ENCODE assay signal across 1 cellular context in the genomic region with DNA sequence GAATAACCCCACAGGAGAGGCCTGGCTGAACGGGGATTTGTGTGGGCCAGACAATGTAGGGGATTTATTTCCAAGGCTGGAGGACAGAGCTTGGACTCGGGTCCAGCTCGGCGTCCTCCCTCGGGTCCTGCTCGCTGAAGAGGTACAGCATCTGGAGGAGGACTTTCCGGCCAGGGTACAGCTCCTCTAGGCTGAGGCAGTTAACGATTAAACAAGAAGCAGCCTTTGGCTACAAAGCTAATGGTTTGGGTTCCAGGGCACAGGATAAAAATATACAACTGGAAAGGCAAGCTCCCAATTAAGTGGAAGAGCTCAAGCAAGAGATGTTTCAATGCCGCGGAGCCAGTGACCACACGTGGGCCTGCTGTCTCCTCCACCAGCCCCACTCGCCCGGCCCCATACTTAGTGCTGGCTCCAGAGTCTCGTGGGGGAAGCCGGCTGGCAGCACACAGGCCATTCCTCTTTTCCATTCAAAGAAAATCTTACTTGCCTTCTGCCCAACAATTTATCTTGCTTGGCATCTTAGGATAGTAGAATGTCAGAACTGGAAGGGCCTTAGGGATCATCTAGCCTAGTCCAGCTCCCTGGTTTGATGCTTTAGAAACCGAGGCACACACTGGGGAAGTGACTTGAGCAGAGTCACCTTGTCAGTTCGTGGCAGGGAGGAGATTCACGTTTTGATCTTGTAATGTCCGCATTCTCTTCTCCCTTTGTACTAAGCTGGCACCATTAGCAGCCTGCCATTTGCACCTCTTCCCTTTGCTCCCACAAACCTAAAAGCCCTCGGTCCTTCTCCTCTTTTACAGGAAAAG.
A peak's percentile ranks its signal among the peaks of the same experiment; 100 is the strongest.
TF ChIP-seq lines count a peak whose summit lies in the region.

No MANE protein-coding gene starts in this region.

TF ChIP-seq in HepG2, 621 proteins besides CTCF, POLR2A, EP300 and RAD21 (continued from another document and continues in another):
- TF ChIP-seq, protein P1, sequence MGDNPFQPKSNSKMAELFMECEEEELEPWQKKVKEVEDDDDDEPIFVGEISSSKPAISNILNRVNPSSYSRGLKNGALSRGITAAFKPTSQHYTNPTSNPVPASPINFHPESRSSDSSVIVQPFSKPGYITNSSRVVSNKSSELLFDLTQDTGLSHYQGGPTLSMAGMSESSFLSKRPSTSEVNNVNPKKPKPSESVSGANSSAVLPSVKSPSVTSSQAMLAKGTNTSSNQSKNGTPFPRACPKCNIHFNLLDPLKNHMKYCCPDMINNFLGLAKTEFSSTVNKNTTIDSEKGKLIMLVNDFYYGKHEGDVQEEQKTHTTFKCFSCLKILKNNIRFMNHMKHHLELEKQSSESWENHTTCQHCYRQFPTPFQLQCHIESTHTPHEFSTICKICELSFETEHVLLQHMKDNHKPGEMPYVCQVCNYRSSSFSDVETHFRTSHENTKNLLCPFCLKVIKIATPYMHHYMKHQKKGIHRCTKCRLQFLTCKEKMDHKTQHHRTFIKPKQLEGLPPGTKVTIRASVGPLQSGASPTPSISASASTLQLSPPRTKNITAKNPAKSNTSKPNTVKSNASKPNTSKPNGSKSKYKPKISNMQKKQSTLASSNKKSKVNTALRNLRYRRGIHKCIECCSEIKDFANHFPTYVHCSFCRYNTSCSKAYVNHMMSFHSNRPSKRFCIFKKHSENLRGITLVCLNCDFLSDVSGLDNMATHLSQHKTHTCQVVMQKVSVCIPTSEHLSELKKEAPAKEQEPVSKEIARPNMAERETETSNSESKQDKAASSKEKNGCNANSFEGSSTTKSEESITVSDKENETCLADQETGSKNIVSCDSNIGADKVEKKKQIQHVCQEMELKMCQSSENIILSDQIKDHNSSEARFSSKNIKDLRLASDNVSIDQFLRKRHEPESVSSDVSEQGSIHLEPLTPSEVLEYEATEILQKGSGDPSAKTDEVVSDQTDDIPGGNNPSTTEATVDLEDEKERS (CRISPR knock-in tag; IDR thresholded peaks at IDR 0.05), result no peak
- TF ChIP-seq SCMH1 (CRISPR knock-in tag; IDR thresholded peaks at IDR 0.05; ENCODE audit: borderline replicate concordance) (no peak), ZNF557 (CRISPR knock-in tag; IDR thresholded peaks at IDR 0.05) (no peak), ZNF441 (CRISPR knock-in tag; IDR thresholded peaks at IDR 0.05; ENCODE audit: borderline replicate concordance) (no peak), MAFK (conservative IDR thresholded peaks at IDR 0.05 in 1 of 2, IDR thresholded peaks at IDR 0.05 in 1 of 2; ENCODE audit: low read length in 2 of 2) (no peak), RARA (CRISPR knock-in tag; IDR thresholded peaks at IDR 0.05) (no peak), ZNF577 (CRISPR knock-in tag; IDR thresholded peaks at IDR 0.05; ENCODE audit: borderline replicate concordance, low read depth) (no peak), EZH2 (conservative IDR thresholded peaks at IDR 0.05; ENCODE audit: low read depth, low read length) (no peak), DNMT1 (CRISPR knock-in tag; IDR thresholded peaks at IDR 0.05) (no peak), IKZF4 (CRISPR knock-in tag; IDR thresholded peaks at IDR 0.05; ENCODE audit: borderline replicate concordance, low read depth, not compliant biosample characterization) (no peak), CREM (IDR thresholded peaks at IDR 0.05) (peak; percentile 9; the same call in 1 of the 2 replicates), CREM (CRISPR knock-in tag; IDR thresholded peaks at IDR 0.05) (no peak), EHMT2 (IDR thresholded peaks at IDR 0.05; ENCODE audit: borderline replicate concordance, low read depth, low read length) (no peak), KLF12 (CRISPR knock-in tag; IDR thresholded peaks at IDR 0.05; ENCODE audit: borderline replicate concordance) (0 out of 2 replicates have a peak, but pooled peaks have one; percentile 23), ZNF547 (CRISPR knock-in tag; IDR thresholded peaks at IDR 0.05) (peak; percentile 62; the same call in 1 of the 2 replicates), NFKBIZ (CRISPR knock-in tag; IDR thresholded peaks at IDR 0.05) (no peak), CBX1 (IDR thresholded peaks at IDR 0.05; ENCODE audit: low read depth) (no peak), NFRKB (IDR thresholded peaks at IDR 0.05) (no peak), FOXJ3 (CRISPR knock-in tag; IDR thresholded peaks at IDR 0.05; ENCODE audit: borderline replicate concordance) (no peak), ONECUT2 (CRISPR knock-in tag; IDR thresholded peaks at IDR 0.05) (no peak), CREB1 (IDR thresholded peaks at IDR 0.05) (no peak), CREB1 (CRISPR knock-in tag; IDR thresholded peaks at IDR 0.05) (no peak), REL (CRISPR knock-in tag; conservative IDR thresholded peaks at IDR 0.05) (no peak), ZNF558 (CRISPR knock-in tag; IDR thresholded peaks at IDR 0.05; ENCODE audit: borderline replicate concordance) (no peak), ZNF747 (CRISPR knock-in tag; IDR thresholded peaks at IDR 0.05; ENCODE audit: borderline replicate concordance) (no peak), HNRNPK (IDR thresholded peaks at IDR 0.05; ENCODE audit: low read depth, low read length, poor library complexity, severe bottlenecking) (no peak), KLF11 (CRISPR knock-in tag; IDR thresholded peaks at IDR 0.05) (no peak), KDM6A (CRISPR knock-in tag; IDR thresholded peaks at IDR 0.05; ENCODE audit: low read depth) (peak; percentile 26; the same call in 1 of the 2 replicates), PTBP1 (IDR thresholded peaks at IDR 0.05; ENCODE audit: low read depth, low read length, poor library complexity, severe bottlenecking) (no peak), ZNF501 (CRISPR knock-in tag; IDR thresholded peaks at IDR 0.05) (no peak; the same call in 1 of the 2 replicates), FOXO1 (CRISPR knock-in tag; IDR thresholded peaks at IDR 0.05) (0 out of 2 replicates have a peak, but pooled peaks have one; percentile 14), RARG (CRISPR knock-in tag; IDR thresholded peaks at IDR 0.05; ENCODE audit: low read depth) (no peak), ZNF703 (CRISPR knock-in tag; IDR thresholded peaks at IDR 0.05; ENCODE audit: borderline replicate concordance) (no peak), ZNF510 (CRISPR knock-in tag; IDR thresholded peaks at IDR 0.05; ENCODE audit: low read depth) (0 out of 2 replicates have a peak, but pooled peaks have one; percentile 55), ZNF124 (CRISPR knock-in tag; IDR thresholded peaks at IDR 0.05) (no peak), NR1H2 (CRISPR knock-in tag; IDR thresholded peaks at IDR 0.05; ENCODE audit: borderline replicate concordance, low read depth) (no peak)
- TF ChIP-seq, protein P2, sequence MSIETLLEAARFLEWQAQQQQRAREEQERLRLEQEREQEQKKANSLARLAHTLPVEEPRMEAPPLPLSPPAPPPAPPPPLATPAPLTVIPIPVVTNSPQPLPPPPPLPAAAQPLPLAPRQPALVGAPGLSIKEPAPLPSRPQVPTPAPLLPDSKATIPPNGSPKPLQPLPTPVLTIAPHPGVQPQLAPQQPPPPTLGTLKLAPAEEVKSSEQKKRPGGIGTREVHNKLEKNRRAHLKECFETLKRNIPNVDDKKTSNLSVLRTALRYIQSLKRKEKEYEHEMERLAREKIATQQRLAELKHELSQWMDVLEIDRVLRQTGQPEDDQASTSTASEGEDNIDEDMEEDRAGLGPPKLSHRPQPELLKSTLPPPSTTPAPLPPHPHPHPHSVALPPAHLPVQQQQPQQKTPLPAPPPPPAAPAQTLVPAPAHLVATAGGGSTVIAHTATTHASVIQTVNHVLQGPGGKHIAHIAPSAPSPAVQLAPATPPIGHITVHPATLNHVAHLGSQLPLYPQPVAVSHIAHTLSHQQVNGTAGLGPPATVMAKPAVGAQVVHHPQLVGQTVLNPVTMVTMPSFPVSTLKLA (IDR thresholded peaks at IDR 0.05), result no peak
- TF ChIP-seq, protein P3, sequence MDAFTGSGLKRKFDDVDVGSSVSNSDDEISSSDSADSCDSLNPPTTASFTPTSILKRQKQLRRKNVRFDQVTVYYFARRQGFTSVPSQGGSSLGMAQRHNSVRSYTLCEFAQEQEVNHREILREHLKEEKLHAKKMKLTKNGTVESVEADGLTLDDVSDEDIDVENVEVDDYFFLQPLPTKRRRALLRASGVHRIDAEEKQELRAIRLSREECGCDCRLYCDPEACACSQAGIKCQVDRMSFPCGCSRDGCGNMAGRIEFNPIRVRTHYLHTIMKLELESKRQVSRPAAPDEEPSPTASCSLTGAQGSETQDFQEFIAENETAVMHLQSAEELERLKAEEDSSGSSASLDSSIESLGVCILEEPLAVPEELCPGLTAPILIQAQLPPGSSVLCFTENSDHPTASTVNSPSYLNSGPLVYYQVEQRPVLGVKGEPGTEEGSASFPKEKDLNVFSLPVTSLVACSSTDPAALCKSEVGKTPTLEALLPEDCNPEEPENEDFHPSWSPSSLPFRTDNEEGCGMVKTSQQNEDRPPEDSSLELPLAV (CRISPR knock-in tag; conservative IDR thresholded peaks at IDR 0.05; ENCODE audit: low read depth), result no peak
- TF ChIP-seq, protein P4, sequence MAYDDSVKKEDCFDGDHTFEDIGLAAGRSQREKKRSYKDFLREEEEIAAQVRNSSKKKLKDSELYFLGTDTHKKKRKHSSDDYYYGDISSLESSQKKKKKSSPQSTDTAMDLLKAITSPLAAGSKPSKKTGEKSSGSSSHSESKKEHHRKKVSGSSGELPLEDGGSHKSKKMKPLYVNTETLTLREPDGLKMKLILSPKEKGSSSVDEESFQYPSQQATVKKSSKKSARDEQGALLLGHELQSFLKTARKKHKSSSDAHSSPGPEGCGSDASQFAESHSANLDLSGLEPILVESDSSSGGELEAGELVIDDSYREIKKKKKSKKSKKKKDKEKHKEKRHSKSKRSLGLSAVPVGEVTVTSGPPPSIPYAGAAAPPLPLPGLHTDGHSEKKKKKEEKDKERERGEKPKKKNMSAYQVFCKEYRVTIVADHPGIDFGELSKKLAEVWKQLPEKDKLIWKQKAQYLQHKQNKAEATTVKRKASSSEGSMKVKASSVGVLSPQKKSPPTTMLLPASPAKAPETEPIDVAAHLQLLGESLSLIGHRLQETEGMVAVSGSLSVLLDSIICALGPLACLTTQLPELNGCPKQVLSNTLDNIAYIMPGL (CRISPR knock-in tag; IDR thresholded peaks at IDR 0.05; ENCODE audit: borderline replicate concordance in 1 of 2, low read depth in 1 of 2), result no peak
- TF ChIP-seq, protein P5, sequence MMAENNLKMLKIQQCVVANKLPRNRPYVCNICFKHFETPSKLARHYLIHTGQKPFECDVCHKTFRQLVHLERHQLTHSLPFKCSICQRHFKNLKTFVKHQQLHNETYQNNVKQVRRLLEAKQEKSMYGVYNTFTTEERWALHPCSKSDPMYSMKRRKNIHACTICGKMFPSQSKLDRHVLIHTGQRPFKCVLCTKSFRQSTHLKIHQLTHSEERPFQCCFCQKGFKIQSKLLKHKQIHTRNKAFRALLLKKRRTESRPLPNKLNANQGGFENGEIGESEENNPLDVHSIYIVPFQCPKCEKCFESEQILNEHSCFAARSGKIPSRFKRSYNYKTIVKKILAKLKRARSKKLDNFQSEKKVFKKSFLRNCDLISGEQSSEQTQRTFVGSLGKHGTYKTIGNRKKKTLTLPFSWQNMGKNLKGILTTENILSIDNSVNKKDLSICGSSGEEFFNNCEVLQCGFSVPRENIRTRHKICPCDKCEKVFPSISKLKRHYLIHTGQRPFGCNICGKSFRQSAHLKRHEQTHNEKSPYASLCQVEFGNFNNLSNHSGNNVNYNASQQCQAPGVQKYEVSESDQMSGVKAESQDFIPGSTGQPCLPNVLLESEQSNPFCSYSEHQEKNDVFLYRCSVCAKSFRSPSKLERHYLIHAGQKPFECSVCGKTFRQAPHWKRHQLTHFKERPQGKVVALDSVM (CRISPR knock-in tag; IDR thresholded peaks at IDR 0.05), result peak; percentile 11; the same call in 1 of the 2 replicates
- TF ChIP-seq, protein P6, sequence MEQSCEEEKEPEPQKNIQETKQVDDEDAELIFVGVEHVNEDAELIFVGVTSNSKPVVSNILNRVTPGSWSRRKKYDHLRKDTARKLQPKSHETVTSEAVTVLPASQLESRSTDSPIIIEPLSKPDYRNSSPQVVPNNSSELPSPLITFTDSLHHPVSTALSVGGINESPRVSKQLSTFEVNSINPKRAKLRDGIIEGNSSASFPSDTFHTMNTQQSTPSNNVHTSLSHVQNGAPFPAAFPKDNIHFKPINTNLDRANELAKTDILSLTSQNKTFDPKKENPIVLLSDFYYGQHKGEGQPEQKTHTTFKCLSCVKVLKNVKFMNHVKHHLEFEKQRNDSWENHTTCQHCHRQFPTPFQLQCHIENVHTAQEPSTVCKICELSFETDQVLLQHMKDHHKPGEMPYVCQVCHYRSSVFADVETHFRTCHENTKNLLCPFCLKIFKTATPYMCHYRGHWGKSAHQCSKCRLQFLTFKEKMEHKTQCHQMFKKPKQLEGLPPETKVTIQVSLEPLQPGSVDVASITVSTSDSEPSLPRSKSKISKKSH (CRISPR knock-in tag; IDR thresholded peaks at IDR 0.05; ENCODE audit: borderline replicate concordance), result no peak
- TF ChIP-seq, protein P7, sequence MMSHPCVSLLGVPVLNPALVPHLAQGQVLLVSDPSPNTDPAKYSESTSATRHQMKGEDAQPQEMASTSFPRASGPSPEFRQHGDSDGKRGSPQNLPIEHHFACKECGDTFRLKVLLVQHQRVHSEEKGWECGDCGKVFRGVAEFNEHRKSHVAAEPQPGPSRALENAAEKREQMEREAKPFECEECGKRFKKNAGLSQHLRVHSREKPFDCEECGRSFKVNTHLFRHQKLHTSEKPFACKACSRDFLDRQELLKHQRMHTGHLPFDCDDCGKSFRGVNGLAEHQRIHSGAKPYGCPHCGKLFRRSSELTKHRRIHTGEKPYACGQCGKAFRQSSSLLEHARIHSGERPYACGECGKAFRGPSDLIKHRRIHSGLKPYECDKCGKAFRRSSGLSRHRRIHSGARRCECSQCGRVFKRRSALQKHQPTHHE (CRISPR knock-in tag; IDR thresholded peaks at IDR 0.05; ENCODE audit: borderline replicate concordance), result no peak
- TF ChIP-seq, protein P8, sequence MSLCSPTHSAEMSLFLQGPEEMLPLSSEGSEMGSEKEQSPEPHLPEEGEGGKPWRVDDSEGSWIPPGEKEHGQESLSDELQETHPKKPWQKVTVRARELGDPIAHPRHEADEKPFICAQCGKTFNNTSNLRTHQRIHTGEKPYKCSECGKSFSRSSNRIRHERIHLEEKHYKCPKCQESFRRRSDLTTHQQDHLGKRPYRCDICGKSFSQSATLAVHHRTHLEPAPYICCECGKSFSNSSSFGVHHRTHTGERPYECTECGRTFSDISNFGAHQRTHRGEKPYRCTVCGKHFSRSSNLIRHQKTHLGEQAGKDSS (CRISPR knock-in tag; IDR thresholded peaks at IDR 0.05; ENCODE audit: borderline replicate concordance, low read depth), result no peak
- TF ChIP-seq, protein P9, sequence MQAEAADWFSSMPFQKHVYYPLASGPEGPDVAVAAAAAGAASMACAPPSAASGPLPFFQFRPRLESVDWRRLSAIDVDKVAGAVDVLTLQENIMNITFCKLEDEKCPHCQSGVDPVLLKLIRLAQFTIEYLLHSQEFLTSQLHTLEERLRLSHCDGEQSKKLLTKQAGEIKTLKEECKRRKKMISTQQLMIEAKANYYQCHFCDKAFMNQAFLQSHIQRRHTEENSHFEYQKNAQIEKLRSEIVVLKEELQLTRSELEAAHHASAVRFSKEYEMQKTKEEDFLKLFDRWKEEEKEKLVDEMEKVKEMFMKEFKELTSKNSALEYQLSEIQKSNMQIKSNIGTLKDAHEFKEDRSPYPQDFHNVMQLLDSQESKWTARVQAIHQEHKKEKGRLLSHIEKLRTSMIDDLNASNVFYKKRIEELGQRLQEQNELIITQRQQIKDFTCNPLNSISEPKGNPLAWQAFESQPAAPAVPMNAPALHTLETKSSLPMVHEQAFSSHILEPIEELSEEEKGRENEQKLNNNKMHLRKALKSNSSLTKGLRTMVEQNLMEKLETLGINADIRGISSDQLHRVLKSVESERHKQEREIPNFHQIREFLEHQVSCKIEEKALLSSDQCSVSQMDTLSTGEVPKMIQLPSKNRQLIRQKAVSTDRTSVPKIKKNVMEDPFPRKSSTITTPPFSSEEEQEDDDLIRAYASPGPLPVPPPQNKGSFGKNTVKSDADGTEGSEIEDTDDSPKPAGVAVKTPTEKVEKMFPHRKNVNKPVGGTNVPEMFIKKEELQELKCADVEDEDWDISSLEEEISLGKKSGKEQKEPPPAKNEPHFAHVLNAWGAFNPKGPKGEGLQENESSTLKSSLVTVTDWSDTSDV (CRISPR knock-in tag; IDR thresholded peaks at IDR 0.05), result no peak
